In the genomic region with DNA sequence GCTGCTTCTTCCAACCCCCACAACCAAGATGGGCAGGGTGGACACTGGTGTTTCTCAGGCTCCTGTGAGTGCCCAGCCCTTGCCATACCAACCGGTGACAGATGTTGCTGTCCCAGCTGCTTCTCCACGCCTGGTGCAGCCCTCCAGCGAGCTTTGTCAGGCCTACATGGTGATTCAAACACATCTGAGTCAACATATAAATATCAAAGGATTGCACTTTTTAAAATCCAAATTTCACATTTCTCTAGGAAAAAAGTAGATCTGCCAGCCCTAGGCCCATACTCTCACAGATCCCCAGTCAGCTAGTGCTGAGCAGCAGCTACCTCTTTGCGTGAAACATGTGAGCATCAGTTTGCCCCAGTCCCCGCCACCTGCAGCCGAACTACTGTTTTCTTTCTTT, we compare ENCODE assay signal across 11 cellular contexts.
"Had no signal": no experiment of that assay in that cellular context is flagged by ENCODE, and none has a peak within 500 bp of the region (broad histone marks: within the 10 kb centered on the region; RNA-seq: fewer than 3 reads in every experiment).

No MANE protein-coding gene starts in this region.

- DNase-seq: activated CD4-positive, alpha-beta memory T cell treated with anti-CD3 and anti-CD28 coated beads, Interleukin-2, amount 10 ng/mL, durations not matched to agents 7 days and 5 days; activated gamma-delta T cell treated with Interleukin-2 at 50 U/mL for 16 hours; activated naive CD8-positive, alpha-beta T cell treated with anti-CD3 and anti-CD28 coated beads for 36 hours; activated T-cell treated with anti-CD3 and anti-CD28 coated beads, Interleukin-2, amount 50 U/mL, for 48 hours; aorta; stimulated activated CD4-positive, alpha-beta T cell treated with anti-CD3 and anti-CD28 coated beads, Interleukin-15, amount 100 ng/mL, for 24 hours; stimulated activated CD4-positive, alpha-beta T cell treated with anti-CD3 and anti-CD28 coated beads, Interleukin-4, amount 100 ng/mL, for 24 hours; stomach; T-helper 9 cell had no signal

- ATAC-seq: gastroesophageal sphincter had no signal

- H3K27ac Mint-ChIP-seq: activated CD4-positive, alpha-beta memory T cell treated with anti-CD3 and anti-CD28 coated beads, Interleukin-2, amount 10 ng/mL, durations not matched to agents 7 days and 5 days; activated naive CD8-positive, alpha-beta T cell treated with anti-CD3 and anti-CD28 coated beads for 36 hours had no signal

- H3K9me3 ChIP-seq: gastroesophageal sphincter, stomach, vagina had no signal

- H3K27me3 Mint-ChIP-seq: activated CD4-positive, alpha-beta memory T cell treated with anti-CD3 and anti-CD28 coated beads, Interleukin-2, amount 10 ng/mL, durations not matched to agents 7 days and 5 days; activated naive CD8-positive, alpha-beta T cell treated with anti-CD3 and anti-CD28 coated beads for 36 hours had no signal

- H3K36me3 Mint-ChIP-seq: activated naive CD8-positive, alpha-beta T cell treated with anti-CD3 and anti-CD28 coated beads for 36 hours had no signal

- H3K4me3 Mint-ChIP-seq: activated CD4-positive, alpha-beta memory T cell treated with anti-CD3 and anti-CD28 coated beads, Interleukin-2, amount 10 ng/mL, durations not matched to agents 7 days and 5 days; activated naive CD8-positive, alpha-beta T cell treated with anti-CD3 and anti-CD28 coated beads for 36 hours had no signal
